1 cellular context compared by ENCODE assay signal in the genomic region with DNA sequence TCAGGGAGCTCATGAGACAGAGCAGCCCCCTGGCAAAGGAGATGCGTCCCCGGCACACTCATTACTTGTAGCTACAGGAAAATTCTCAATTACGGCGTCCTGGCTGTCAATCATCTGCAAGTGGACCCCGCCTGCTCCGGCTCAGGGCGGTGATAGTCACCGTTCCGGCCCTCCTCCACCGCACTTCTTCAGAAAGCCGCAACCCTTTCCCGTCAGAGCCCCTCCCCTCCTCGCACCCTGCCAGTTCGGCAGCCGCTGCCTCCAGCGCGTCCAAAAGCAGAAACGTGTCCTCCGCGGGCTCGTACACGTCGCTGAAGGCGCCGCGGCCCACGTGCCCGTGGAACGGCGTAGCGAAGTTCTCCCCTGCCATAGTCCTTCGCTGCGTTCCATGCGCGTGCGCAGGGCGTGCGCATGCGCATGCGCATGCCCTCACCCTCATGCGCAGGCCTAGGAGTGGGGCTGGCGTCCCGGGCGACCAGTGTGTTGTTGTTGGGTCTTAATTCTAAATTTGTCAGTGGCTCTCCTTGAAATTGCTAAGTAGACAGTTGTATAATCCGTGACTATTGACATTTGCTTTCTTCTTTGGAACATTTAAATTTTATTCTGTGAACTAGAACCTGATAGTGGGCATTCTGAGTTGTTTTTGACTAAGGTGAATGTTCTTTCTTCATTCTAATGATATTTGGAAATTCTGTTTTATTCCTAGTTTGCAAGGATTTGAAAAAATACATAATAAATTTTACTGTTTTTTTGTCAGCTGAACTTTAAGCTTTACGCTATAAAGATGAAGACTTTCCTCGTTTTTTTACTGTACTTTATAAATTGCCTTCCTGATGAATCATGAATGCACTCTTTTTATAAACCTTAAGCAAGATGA.
TF ChIP-seq lines count a peak whose summit lies in the region.

No MANE protein-coding gene starts in this region.

TF ChIP-seq in H1, 55 proteins besides CTCF, POLR2A, EP300 and RAD21 (continued from another document):
- peak; percentile 100 for TF ChIP-seq NRF1 (IDR thresholded peaks at IDR 0.05; ENCODE audit: low read depth, low read length)
- peak; percentile 89 for TF ChIP-seq PHF8 (conservative IDR thresholded peaks at IDR 0.05; ENCODE audit: low read depth, low read length)
- peak; percentile 60 for TF ChIP-seq CREB1 (IDR thresholded peaks at IDR 0.05)
- TF ChIP-seq ASH2L (IDR thresholded peaks at IDR 0.05; ENCODE audit: low read length) = peak; percentile 100
- TF ChIP-seq SIN3A (conservative IDR thresholded peaks at IDR 0.05 in 1 of 2, IDR thresholded peaks at IDR 0.05 in 1 of 2; ENCODE audit: low read depth in 1 of 2, low read length in 2 of 2) = peak in 1 of 2 experiments; percentile 70; a peak in 1 of 4 replicates
- 0 out of 2 replicates have a peak, but pooled peaks have one; percentile 8 for TF ChIP-seq JUND (IDR thresholded peaks at IDR 0.05; ENCODE audit: low read length)
- TF ChIP-seq NANOG (IDR thresholded peaks at IDR 0.05; ENCODE audit: insufficient read depth, low read depth, low read length, poor library complexity, severe bottlenecking) = peak; percentile 36
- peak; percentile 39; the same call in 1 of the 2 replicates for TF ChIP-seq TEAD4 (IDR thresholded peaks at IDR 0.05; ENCODE audit: low read depth, low read length)
- peak; percentile 100 for TF ChIP-seq RBBP5 (IDR thresholded peaks at IDR 0.05; ENCODE audit: borderline replicate concordance, low read depth, low read length)
- TF ChIP-seq MAX (IDR thresholded peaks at IDR 0.05) = peak; percentile 99
- no peak for TF ChIP-seq KDM1A (IDR thresholded peaks at IDR 0.05; ENCODE audit: borderline replicate concordance, low read length)
- TF ChIP-seq GTF2F1 (IDR thresholded peaks at IDR 0.05; ENCODE audit: borderline replicate concordance, low read depth, low read length) = peak; percentile 7; the same call in 1 of the 2 replicates
- peak; percentile 92 to 94; a peak in 2 of 4 replicates for TF ChIP-seq HDAC2 (IDR thresholded peaks at IDR 0.05; ENCODE audit: borderline replicate concordance in 1 of 2, low read depth in 2 of 2, low read length in 2 of 2)
- TF ChIP-seq JUN (IDR thresholded peaks at IDR 0.05; ENCODE audit: low read depth, low read length) = no peak
- peak; percentile 69; the same call in 1 of the 2 replicates for TF ChIP-seq BACH1 (IDR thresholded peaks at IDR 0.05; ENCODE audit: low read length)
- TF ChIP-seq, protein P1, sequence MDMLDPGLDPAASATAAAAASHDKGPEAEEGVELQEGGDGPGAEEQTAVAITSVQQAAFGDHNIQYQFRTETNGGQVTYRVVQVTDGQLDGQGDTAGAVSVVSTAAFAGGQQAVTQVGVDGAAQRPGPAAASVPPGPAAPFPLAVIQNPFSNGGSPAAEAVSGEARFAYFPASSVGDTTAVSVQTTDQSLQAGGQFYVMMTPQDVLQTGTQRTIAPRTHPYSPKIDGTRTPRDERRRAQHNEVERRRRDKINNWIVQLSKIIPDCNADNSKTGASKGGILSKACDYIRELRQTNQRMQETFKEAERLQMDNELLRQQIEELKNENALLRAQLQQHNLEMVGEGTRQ (IDR thresholded peaks at IDR 0.05; ENCODE audit: low read length) = no peak; the same call in 1 of the 2 replicates
- TF ChIP-seq E2F6 (IDR thresholded peaks at IDR 0.05) = peak; percentile 98
- no peak for TF ChIP-seq CHD7 (IDR thresholded peaks at IDR 0.05; ENCODE audit: insufficient replicate concordance, low read length)
- TF ChIP-seq TAF1 (IDR thresholded peaks at IDR 0.05; ENCODE audit: low read depth, low read length) = peak; percentile 77
- TF ChIP-seq TBP (IDR thresholded peaks at IDR 0.05; ENCODE audit: low read depth, low read length) = peak; percentile 49
